25 cellular contexts compared by ENCODE assay signal in the genomic region with DNA sequence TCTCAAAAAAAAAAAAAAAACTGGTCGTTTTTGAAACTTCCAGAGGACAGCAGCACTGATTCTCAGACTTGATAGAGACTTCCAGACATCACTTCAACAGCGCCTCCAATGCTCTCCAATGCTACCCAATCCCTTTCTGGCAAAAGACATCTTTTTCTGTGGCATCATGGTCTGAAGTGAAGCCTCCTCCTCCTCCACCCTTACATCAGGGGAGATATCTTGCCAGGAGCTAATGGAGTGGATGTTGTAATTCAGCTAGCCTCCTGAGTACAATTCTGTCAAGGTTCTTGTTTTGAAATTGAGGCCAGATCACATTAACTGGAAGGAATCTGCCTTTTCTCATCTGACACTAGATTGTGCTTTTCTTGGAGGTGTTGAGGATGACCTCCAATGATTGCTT. TPM values are rescaled to one million over a fixed set of nuclear protein-coding genes. Genes with fewer than 3 reads are reported as not detected.
"Had no signal": no experiment of that assay in that cellular context is flagged by ENCODE, and none has a peak within 500 bp of the region (broad histone marks: within the 10 kb centered on the region; RNA-seq: fewer than 3 reads in every experiment).

No MANE protein-coding gene starts in this region.

- H2AFZ ChIP-seq: neural progenitor cell had no signal

- H3K9ac ChIP-seq: neural progenitor cell had no signal

- H3K4me1 ChIP-seq: ascending aorta, heart right ventricle, neural progenitor cell, pancreas, right lobe of liver had no signal

- H3K27me3 Mint-ChIP-seq: central memory CD8-positive, alpha-beta T cell; naive thymus-derived CD4-positive, alpha-beta T cell; stimulated activated memory B cell treated with anti-CD40 and anti-IgM and Interleukin-4, amounts not matched to agents 10 μg/mL and 1 μg/mL and 100 μg/mL, for 72 hours had no signal

- H3K36me3 Mint-ChIP-seq: neural progenitor cell; stimulated activated memory B cell treated with anti-CD40 and anti-IgM and Interleukin-4, amounts not matched to agents 10 μg/mL and 1 μg/mL and 100 μg/mL, for 72 hours had no signal

- FAIRE-seq: pancreas had no signal

- H3K9me3 ChIP-seq: ascending aorta, pancreas, right lobe of liver, thoracic aorta, upper lobe of left lung had no signal

- ATAC-seq: activated CD4-positive, CD25-positive, alpha-beta regulatory T cell treated with anti-CD3 and anti-CD28 coated beads, Interleukin-2, amount 50 U/mL, for 24 hours; esophagus mucosa; heart right ventricle; naive thymus-derived CD4-positive, alpha-beta T cell; right lobe of liver; stimulated activated memory B cell treated with anti-CD40 and anti-IgM and Interleukin-4, amounts not matched to agents 10 μg/mL and 1 μg/mL and 100 μg/mL, for 72 hours had no signal

- H3K27ac ChIP-seq: ascending aorta, heart right ventricle, neural progenitor cell, pancreas, right lobe of liver, thoracic aorta, upper lobe of left lung had no signal

- H3K9me3 Mint-ChIP-seq: central memory CD8-positive, alpha-beta T cell; immature natural killer cell had no signal

- H3K4me3 ChIP-seq: ascending aorta, heart right ventricle, neural progenitor cell, pancreas, right lobe of liver, smooth muscle cell, thoracic aorta, upper lobe of left lung had no signal

- DNase-seq: activated CD4-positive, alpha-beta T cell treated with anti-CD3 and anti-CD28 coated beads, Interleukin-2, amount 50 U/mL, for 4 hours; activated naive CD4-positive, alpha-beta T cell treated with anti-CD3 and anti-CD28 coated beads for 36 hours; activated T-cell treated with anti-CD3 and anti-CD28 coated beads, Interleukin-2, amount 50 U/mL, for 1 hour; cortex of kidney; heart right ventricle; immature natural killer cell; mesendoderm; naive thymus-derived CD4-positive, alpha-beta T cell; pancreas; right lobe of liver; stimulated activated CD4-positive, alpha-beta T cell treated with anti-CD3 and anti-CD28 coated beads, Interleukin-4, amount 100 ng/mL, for 24 hours; upper lobe of left lung had no signal

- H3K4me3 Mint-ChIP-seq: activated naive CD4-positive, alpha-beta T cell treated with anti-CD3 and anti-CD28 coated beads for 36 hours; central memory CD8-positive, alpha-beta T cell; immature natural killer cell; neural progenitor cell; stimulated activated memory B cell treated with anti-CD40 and anti-IgM and Interleukin-4, amounts not matched to agents 10 μg/mL and 1 μg/mL and 100 μg/mL, for 72 hours had no signal

- H3K4me2 ChIP-seq: neural progenitor cell, smooth muscle cell had no signal

- H3K36me3 ChIP-seq: ascending aorta, heart right ventricle, neural progenitor cell, pancreas, right lobe of liver, thoracic aorta, upper lobe of left lung had no signal

- H3K27ac Mint-ChIP-seq: activated naive CD4-positive, alpha-beta T cell treated with anti-CD3 and anti-CD28 coated beads for 36 hours; activated T-helper 2 cell treated with anti-CD3 and anti-CD28 coated beads, Interferon-gamma antibody, Interleukin-2, Interleukin-4, amounts not matched to agents 10 μg/mL and 5 μg/mL and 100 μg/mL, durations not matched to agents 14 hours and 24 hours and 36 hours; neural progenitor cell; stimulated activated memory B cell treated with anti-CD40 and anti-IgM and Interleukin-4, amounts not matched to agents 10 μg/mL and 1 μg/mL and 100 μg/mL, for 72 hours had no signal

- H3K27me3 ChIP-seq: ascending aorta, neural progenitor cell, pancreas, right lobe of liver, upper lobe of left lung had no signal

RNA-seq across cellular contexts. Expression of a gene that starts 35.6 kb away (rescaled TPM):
- total RNA-seq: activated T-helper 2 cell treated with anti-CD3 and anti-CD28 coated beads, Interferon-gamma antibody, Interleukin-2, Interleukin-4, amounts not matched to agents 10 μg/mL and 5 μg/mL and 100 μg/mL, durations not matched to agents 14 hours and 24 hours and 36 hours; ascending aorta; esophagus mucosa; mucosa of gallbladder; pulmonary artery endothelial cell; smooth muscle cell; thoracic aorta had no signal
- polyA plus RNA-seq: smooth muscle cell had no signal

RNA-seq across cellular contexts. Expression of a gene that starts 40.1 kb away (rescaled TPM):
- total RNA-seq: T-helper 1 cell treated with Interleukin-12 subunit alpha and Interleukin-12 subunit beta and Interleukin-4 antibody, amounts not matched to agents 30 ng/mL and 1 ng/mL, for 36 hours had no signal

RNA-seq across cellular contexts. Expression of a gene that starts 43.8 kb away (rescaled TPM):
- total RNA-seq: pulmonary artery endothelial cell had no signal
- polyA plus RNA-seq: immature natural killer cell; naive thymus-derived CD4-positive, alpha-beta T cell had no signal

RNA-seq across cellular contexts. Expression of a gene that starts 49.8 kb away (rescaled TPM):
- total RNA-seq: activated naive CD4-positive, alpha-beta T cell treated with anti-CD3 and anti-CD28 coated beads for 36 hours; activated T-helper 2 cell treated with anti-CD3 and anti-CD28 coated beads, Interferon-gamma antibody, Interleukin-2, Interleukin-4, amounts not matched to agents 10 μg/mL and 5 μg/mL and 100 μg/mL, durations not matched to agents 14 hours and 24 hours and 36 hours; ascending aorta; esophagus mucosa; lower leg skin; mucosa of gallbladder; naive thymus-derived CD4-positive, alpha-beta T cell; pancreas; pulmonary artery endothelial cell; right lobe of liver; smooth muscle cell; T-helper 1 cell treated with Interleukin-12 subunit alpha and Interleukin-12 subunit beta and Interleukin-4 antibody, amounts not matched to agents 30 ng/mL and 1 ng/mL, for 36 hours; thoracic aorta; upper lobe of left lung had no signal
- polyA plus RNA-seq: heart right ventricle; immature natural killer cell; naive thymus-derived CD4-positive, alpha-beta T cell; pancreas; smooth muscle cell had no signal
